2 cellular contexts compared by ENCODE assay signal in genomic region chr10:96321822-96322221, GRCh38.
TF ChIP-seq lines count a peak whose summit lies in the region.

No MANE protein-coding gene starts in this region.

TF ChIP-seq in WTC11, 78 proteins besides CTCF, POLR2A, EP300 and RAD21 (continued from another document):
- TF ChIP-seq PRDM15 (CRISPR knock-in tag; IDR thresholded peaks at IDR 0.05) (no peak), PRRX2 (CRISPR knock-in tag; IDR thresholded peaks at IDR 0.05) (no peak), ZNF263 (CRISPR knock-in tag; IDR thresholded peaks at IDR 0.05; ENCODE audit: low read depth) (no peak), SP1 (CRISPR knock-in tag; conservative IDR thresholded peaks at IDR 0.05) (no peak), ZBTB21 (CRISPR knock-in tag; IDR thresholded peaks at IDR 0.05; ENCODE audit: borderline replicate concordance) (no peak), MYBL2 (CRISPR knock-in tag; IDR thresholded peaks at IDR 0.05) (no peak), ETV6 (CRISPR knock-in tag; IDR thresholded peaks at IDR 0.05) (no peak), TP53 (CRISPR knock-in tag; IDR thresholded peaks at IDR 0.05) (no peak)
TF ChIP-seq in WTC11: peak in this region for 0.

TF ChIP-seq in SK-N-SH treated with all-trans-retinoic acid at 6 μM for 48 hours, 23 proteins besides CTCF, POLR2A, EP300 and RAD21 (continued from another document):
- no peak for TF ChIP-seq TSHZ2 (CRISPR knock-in tag; IDR thresholded peaks at IDR 0.05)
- TF ChIP-seq ISL1 (CRISPR knock-in tag; IDR thresholded peaks at IDR 0.05) = no peak
- TF ChIP-seq CREB5 (CRISPR knock-in tag; IDR thresholded peaks at IDR 0.05; ENCODE audit: low read depth) = no peak
- TF ChIP-seq BACH2 (CRISPR knock-in tag; IDR thresholded peaks at IDR 0.05; ENCODE audit: borderline replicate concordance) = no peak
- no peak for TF ChIP-seq ZNF70 (CRISPR knock-in tag; IDR thresholded peaks at IDR 0.05)
